Comparison of ENCODE assay signal across 9 cellular contexts in the genomic region with DNA sequence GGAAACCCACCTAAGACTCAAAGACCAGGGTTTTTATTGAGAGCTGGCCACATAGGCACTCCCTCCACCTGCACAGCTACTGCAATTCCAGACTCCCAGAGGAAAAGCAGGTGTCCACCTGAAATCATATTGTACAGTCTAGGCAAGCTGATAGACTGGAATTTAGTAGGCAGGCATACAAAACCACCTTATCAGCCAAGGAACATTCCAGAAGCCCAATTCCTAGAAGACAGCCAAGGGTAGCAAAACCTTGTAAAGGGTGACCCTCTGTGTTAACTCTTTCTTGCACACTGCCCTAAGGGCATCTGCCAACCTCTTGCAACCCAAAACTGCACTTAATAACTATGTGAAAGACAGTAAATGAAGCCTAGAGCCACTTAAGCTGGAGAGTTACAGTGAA. TPM values are rescaled to one million over a fixed set of nuclear protein-coding genes. Genes with fewer than 3 reads are reported as not detected.
"Had no signal": no experiment of that assay in that cellular context is flagged by ENCODE, and none has a peak within 500 bp of the region (broad histone marks: within the 10 kb centered on the region; RNA-seq: fewer than 3 reads in every experiment).

No MANE protein-coding gene starts in this region.

- FAIRE-seq: G401.6, GM12878, GM12891, GM12892, GM18507, GM19239 had no signal

- DNase-seq: GDM1, GF-D8 had no signal

- ATAC-seq: GM12878 had no signal

- H3K4me3 ChIP-seq: GM12878 had no signal

RNA-seq across cellular contexts. Expression of a gene that starts 5.3 kb away (rescaled TPM):
- total RNA-seq: G401, GM12878 had no signal
- polyA plus RNA-seq: GM12878 had no signal

RNA-seq across cellular contexts. Expression of a gene that starts 46.5 kb away (rescaled TPM):
- total RNA-seq: GM12878 had no signal
